In the genomic region with DNA sequence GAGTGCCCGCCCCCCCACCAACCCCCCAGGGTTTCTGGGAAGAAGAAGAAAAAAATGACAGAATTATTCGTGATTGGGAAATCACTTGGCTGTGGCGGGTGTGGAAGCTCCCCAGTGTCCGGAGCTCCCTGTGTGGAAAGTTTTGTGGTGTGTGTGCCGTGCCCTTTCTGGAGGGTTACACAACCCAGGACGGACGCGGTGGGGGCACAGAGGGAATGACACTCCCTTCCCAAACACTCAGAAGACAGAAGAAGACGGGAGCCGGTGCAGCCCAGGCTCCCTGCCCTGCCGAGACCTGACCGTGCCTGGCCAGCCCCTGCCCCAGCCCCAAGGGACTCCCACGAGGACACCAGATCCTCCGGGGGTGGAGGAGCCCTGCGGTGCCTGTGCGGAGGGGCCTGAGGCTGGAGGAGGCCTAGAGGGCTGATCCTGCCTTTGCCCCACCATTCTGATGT, we compare ENCODE assay signal across 10 cellular contexts. TPM values are rescaled to one million over a fixed set of nuclear protein-coding genes. Genes with fewer than 3 reads are reported as not detected.
A peak's percentile ranks its signal among the peaks of the same experiment; 100 is the strongest.
DNase-seq lines count a peak whose midpoint lies in the region; ATAC-seq and TF ChIP-seq lines count a peak whose summit lies in the region.
"Had no signal": no experiment of that assay in that cellular context is flagged by ENCODE, and none has a peak within 500 bp of the region (broad histone marks: within the 10 kb centered on the region; RNA-seq: fewer than 3 reads in every experiment).

No MANE protein-coding gene starts in this region.

- no peaks in the 10 kb centered on the region for H3K9me3 Mint-ChIP-seq in effector memory CD8-positive, alpha-beta T cell
- H3K9me3 Mint-ChIP-seq in natural killer cell, result peaks cover under 1 to 5% of the 10 kb centered on the region in 2 donors

- no peak overlapping the region for H3K27ac Mint-ChIP-seq in effector memory CD8-positive, alpha-beta T cell
- H3K27ac Mint-ChIP-seq in natural killer cell, result no peak overlapping the region
- H3K27ac Mint-ChIP-seq: activated CD8-positive, alpha-beta T cell treated with anti-CD3 and anti-CD28 coated beads for 36 hours had no signal

- TF ChIP-seq CTCF in AG09319 (IDR thresholded peaks at IDR 0.05; ENCODE audit: low read depth, low read length) (no peak), omental fat pad (IDR thresholded peaks at IDR 0.05) (no peak), natural killer cell (IDR thresholded peaks at IDR 0.05) (no peak)

- peaks cover 20 to 36% of the 10 kb centered on the region in 2 donors for H3K27me3 Mint-ChIP-seq in effector memory CD8-positive, alpha-beta T cell
- peaks cover 21% of the 10 kb centered on the region in 2 donors for H3K27me3 Mint-ChIP-seq in natural killer cell (ENCODE audit: low read depth in 2 of 2)

- intact Hi-C loops in natural killer cell (cut with micrococcal nuclease), result no loop called here

- no peaks in the 10 kb centered on the region for H3K36me3 Mint-ChIP-seq in effector memory CD8-positive, alpha-beta T cell (ENCODE audit: insufficient read depth)
- no peaks in the 10 kb centered on the region for H3K36me3 Mint-ChIP-seq in natural killer cell

- no peak overlapping the region for H3K4me3 Mint-ChIP-seq in effector memory CD8-positive, alpha-beta T cell
- no peak overlapping the region for H3K4me3 Mint-ChIP-seq in natural killer cell
- H3K4me3 Mint-ChIP-seq: activated CD8-positive, alpha-beta T cell treated with anti-CD3 and anti-CD28 coated beads for 36 hours had no signal

- DNase-seq in AG09319 (ENCODE audit: extremely low read depth, low read depth) (peak; percentile 73), OCI-M1 (lab: John Stamatoyannopoulos, UW) (peak; percentile 28), fibroblast of peridontal ligament (ENCODE audit: extremely low read depth) (peak; percentile 91), omental fat pad (ENCODE audit: low spot score) (peak; percentile 77), HUDEP-2 (lab: John Stamatoyannopoulos, UW; ENCODE audit: unreplicated experiment in 76 of 76) (no peak), LoVo (ENCODE audit: low spot score) (no peak), natural killer cell (no peak)
- no peak for DNase-seq in effector memory CD8-positive, alpha-beta T cell
- DNase-seq: activated CD8-positive, alpha-beta T cell treated with anti-CD3 and anti-CD28 coated beads for 36 hours; mesendoderm had no signal

- ATAC-seq in omental fat pad (ENCODE audit: low FRiP score) (peak; percentile 92), natural killer cell (no peak)
- no peak for ATAC-seq in effector memory CD8-positive, alpha-beta T cell (replicated peaks)
- ATAC-seq: activated CD8-positive, alpha-beta T cell treated with anti-CD3 and anti-CD28 coated beads for 36 hours had no signal

- H3K4me1 Mint-ChIP-seq in effector memory CD8-positive, alpha-beta T cell (ENCODE audit: low read depth in 2 of 2), result no peaks in the 10 kb centered on the region
- no peaks in the 10 kb centered on the region for H3K4me1 Mint-ChIP-seq in natural killer cell

RNA-seq across cellular contexts. Expression of a gene that starts 33.0 kb away (rescaled TPM):
- total RNA-seq in omental fat pad (10 to 100 TPM; 17.3 to 38.3 (median 23.3) TPM), natural killer cell (10 to 100 TPM; 20.7 to 28.0 (median 26.6) TPM)

Comparison
In these comparisons a context has a peak if more than half of its experiments do, and no peak if none do; other contexts are left out.
1. DNase-seq: peak in AG09319 (single experiment), OCI-M1 (single experiment), fibroblast of peridontal ligament (single experiment) and omental fat pad (single experiment); none in HUDEP-2 (0 of 76), LoVo (single experiment), effector memory CD8-positive, alpha-beta T cell (0 of 3) and natural killer cell (single experiment).